1 cellular context compared by ENCODE assay signal in the genomic region with DNA sequence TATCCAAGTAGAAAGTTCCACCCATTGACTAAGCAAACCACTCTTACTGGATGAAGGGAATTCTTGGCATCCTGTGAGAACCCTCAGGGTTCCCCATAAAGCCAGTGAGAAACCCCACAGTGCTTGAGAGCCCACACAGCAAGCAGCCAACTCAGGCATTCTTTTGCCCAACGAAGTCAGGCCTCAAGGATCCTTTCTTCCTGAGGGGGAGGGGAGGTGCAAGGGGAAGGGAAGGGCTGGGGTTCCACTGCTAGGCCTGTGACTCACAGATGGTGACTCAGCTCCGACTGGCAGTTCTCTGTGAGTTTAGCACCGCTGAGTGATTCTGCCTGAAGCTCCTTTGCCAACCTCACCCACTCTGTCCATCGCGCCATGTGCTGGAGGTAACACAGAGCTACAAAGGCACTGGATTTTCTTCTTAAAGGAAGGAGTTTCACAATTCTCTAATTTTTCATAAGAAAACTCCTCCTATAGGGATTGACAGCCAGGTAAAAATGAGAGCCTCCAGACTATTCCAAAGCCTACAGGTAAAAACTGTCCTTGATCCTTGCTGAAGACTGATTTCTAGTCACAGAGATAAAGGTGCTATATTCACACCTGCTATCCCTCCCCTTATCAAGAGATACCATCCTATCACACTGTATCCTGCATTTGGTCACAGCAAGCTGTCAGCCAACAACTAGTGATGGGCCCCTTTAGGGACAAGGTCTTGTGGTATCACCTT.
TF ChIP-seq lines count a peak whose summit lies in the region.

No MANE protein-coding gene starts in this region.

TF ChIP-seq in HepG2, 621 proteins besides CTCF, POLR2A, EP300 and RAD21 (continues in another document):
- TF ChIP-seq NFIB (CRISPR knock-in tag; IDR thresholded peaks at IDR 0.05; ENCODE audit: borderline replicate concordance) (no peak), ZNF546 (CRISPR knock-in tag; conservative IDR thresholded peaks at IDR 0.05) (no peak), PPARG (CRISPR knock-in tag; conservative IDR thresholded peaks at IDR 0.05) (no peak), ZNF619 (CRISPR knock-in tag; IDR thresholded peaks at IDR 0.05) (no peak), ZNF737 (CRISPR knock-in tag; IDR thresholded peaks at IDR 0.05; ENCODE audit: borderline replicate concordance) (no peak), MTA1 (CRISPR knock-in tag; IDR thresholded peaks at IDR 0.05; ENCODE audit: borderline replicate concordance) (no peak), ZNF878 (CRISPR knock-in tag; IDR thresholded peaks at IDR 0.05) (no peak), ZNF749 (CRISPR knock-in tag; IDR thresholded peaks at IDR 0.05; ENCODE audit: borderline replicate concordance) (no peak), GATAD1 (CRISPR knock-in tag; IDR thresholded peaks at IDR 0.05) (no peak), NPAS2 (CRISPR knock-in tag; IDR thresholded peaks at IDR 0.05; ENCODE audit: borderline replicate concordance) (no peak), ARID2 (CRISPR knock-in tag; IDR thresholded peaks at IDR 0.05; ENCODE audit: borderline replicate concordance) (no peak), MYNN (CRISPR knock-in tag; IDR thresholded peaks at IDR 0.05; ENCODE audit: low read depth) (no peak), BORCS8-MEF2B (CRISPR knock-in tag; IDR thresholded peaks at IDR 0.05) (no peak), ZBTB38 (CRISPR knock-in tag; IDR thresholded peaks at IDR 0.05) (no peak), POLR2AphosphoS5 (IDR thresholded peaks at IDR 0.05; ENCODE audit: low read depth, low read length) (peak; percentile 29), KDM6A (CRISPR knock-in tag; IDR thresholded peaks at IDR 0.05; ENCODE audit: low read depth) (no peak), ZNF557 (CRISPR knock-in tag; IDR thresholded peaks at IDR 0.05) (no peak), ZMYM3 (CRISPR knock-in tag; IDR thresholded peaks at IDR 0.05) (no peak), TOE1 (CRISPR knock-in tag; IDR thresholded peaks at IDR 0.05) (no peak), NCOA1 (CRISPR knock-in tag; IDR thresholded peaks at IDR 0.05) (no peak), BRCA1 (CRISPR knock-in tag; IDR thresholded peaks at IDR 0.05) (no peak), FOSL1 (CRISPR knock-in tag; IDR thresholded peaks at IDR 0.05; ENCODE audit: borderline replicate concordance) (0 out of 2 replicates have a peak, but pooled peaks have one; percentile 28), SRF (IDR thresholded peaks at IDR 0.05; ENCODE audit: low read depth, low read length) (no peak), KLF16 (CRISPR knock-in tag; IDR thresholded peaks at IDR 0.05) (no peak), ZNF674 (CRISPR knock-in tag; IDR thresholded peaks at IDR 0.05; ENCODE audit: low read depth) (no peak), NFYB (CRISPR knock-in tag; IDR thresholded peaks at IDR 0.05) (no peak), ZNF773 (CRISPR knock-in tag; IDR thresholded peaks at IDR 0.05; ENCODE audit: borderline replicate concordance) (no peak), YY1 (IDR thresholded peaks at IDR 0.05; ENCODE audit: insufficient read depth, insufficient replicate concordance, low read depth, low read length) (no peak), NFE2 (CRISPR knock-in tag; IDR thresholded peaks at IDR 0.05) (0 out of 2 replicates have a peak, but pooled peaks have one; percentile 31), SMAD1 (CRISPR knock-in tag; IDR thresholded peaks at IDR 0.05; ENCODE audit: borderline replicate concordance, low read depth) (no peak)
- TF ChIP-seq, protein P1, sequence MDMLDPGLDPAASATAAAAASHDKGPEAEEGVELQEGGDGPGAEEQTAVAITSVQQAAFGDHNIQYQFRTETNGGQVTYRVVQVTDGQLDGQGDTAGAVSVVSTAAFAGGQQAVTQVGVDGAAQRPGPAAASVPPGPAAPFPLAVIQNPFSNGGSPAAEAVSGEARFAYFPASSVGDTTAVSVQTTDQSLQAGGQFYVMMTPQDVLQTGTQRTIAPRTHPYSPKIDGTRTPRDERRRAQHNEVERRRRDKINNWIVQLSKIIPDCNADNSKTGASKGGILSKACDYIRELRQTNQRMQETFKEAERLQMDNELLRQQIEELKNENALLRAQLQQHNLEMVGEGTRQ (IDR thresholded peaks at IDR 0.05; ENCODE audit: low read depth, low read length), result no peak
- TF ChIP-seq, protein P1 (CRISPR knock-in tag; IDR thresholded peaks at IDR 0.05; ENCODE audit: borderline replicate concordance), result no peak
- TF ChIP-seq, protein P2, sequence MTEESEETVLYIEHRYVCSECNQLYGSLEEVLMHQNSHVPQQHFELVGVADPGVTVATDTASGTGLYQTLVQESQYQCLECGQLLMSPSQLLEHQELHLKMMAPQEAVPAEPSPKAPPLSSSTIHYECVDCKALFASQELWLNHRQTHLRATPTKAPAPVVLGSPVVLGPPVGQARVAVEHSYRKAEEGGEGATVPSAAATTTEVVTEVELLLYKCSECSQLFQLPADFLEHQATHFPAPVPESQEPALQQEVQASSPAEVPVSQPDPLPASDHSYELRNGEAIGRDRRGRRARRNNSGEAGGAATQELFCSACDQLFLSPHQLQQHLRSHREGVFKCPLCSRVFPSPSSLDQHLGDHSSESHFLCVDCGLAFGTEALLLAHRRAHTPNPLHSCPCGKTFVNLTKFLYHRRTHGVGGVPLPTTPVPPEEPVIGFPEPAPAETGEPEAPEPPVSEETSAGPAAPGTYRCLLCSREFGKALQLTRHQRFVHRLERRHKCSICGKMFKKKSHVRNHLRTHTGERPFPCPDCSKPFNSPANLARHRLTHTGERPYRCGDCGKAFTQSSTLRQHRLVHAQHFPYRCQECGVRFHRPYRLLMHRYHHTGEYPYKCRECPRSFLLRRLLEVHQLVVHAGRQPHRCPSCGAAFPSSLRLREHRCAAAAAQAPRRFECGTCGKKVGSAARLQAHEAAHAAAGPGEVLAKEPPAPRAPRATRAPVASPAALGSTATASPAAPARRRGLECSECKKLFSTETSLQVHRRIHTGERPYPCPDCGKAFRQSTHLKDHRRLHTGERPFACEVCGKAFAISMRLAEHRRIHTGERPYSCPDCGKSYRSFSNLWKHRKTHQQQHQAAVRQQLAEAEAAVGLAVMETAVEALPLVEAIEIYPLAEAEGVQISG (CRISPR knock-in tag; IDR thresholded peaks at IDR 0.05), result no peak
- TF ChIP-seq, protein P3, sequence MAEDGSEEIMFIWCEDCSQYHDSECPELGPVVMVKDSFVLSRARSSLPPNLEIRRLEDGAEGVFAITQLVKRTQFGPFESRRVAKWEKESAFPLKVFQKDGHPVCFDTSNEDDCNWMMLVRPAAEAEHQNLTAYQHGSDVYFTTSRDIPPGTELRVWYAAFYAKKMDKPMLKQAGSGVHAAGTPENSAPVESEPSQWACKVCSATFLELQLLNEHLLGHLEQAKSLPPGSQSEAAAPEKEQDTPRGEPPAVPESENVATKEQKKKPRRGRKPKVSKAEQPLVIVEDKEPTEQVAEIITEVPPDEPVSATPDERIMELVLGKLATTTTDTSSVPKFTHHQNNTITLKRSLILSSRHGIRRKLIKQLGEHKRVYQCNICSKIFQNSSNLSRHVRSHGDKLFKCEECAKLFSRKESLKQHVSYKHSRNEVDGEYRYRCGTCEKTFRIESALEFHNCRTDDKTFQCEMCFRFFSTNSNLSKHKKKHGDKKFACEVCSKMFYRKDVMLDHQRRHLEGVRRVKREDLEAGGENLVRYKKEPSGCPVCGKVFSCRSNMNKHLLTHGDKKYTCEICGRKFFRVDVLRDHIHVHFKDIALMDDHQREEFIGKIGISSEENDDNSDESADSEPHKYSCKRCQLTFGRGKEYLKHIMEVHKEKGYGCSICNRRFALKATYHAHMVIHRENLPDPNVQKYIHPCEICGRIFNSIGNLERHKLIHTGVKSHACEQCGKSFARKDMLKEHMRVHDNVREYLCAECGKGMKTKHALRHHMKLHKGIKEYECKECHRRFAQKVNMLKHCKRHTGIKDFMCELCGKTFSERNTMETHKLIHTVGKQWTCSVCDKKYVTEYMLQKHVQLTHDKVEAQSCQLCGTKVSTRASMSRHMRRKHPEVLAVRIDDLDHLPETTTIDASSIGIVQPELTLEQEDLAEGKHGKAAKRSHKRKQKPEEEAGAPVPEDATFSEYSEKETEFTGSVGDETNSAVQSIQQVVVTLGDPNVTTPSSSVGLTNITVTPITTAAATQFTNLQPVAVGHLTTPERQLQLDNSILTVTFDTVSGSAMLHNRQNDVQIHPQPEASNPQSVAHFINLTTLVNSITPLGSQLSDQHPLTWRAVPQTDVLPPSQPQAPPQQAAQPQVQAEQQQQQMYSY (CRISPR knock-in tag; IDR thresholded peaks at IDR 0.05), result no peak
- TF ChIP-seq, protein P4, sequence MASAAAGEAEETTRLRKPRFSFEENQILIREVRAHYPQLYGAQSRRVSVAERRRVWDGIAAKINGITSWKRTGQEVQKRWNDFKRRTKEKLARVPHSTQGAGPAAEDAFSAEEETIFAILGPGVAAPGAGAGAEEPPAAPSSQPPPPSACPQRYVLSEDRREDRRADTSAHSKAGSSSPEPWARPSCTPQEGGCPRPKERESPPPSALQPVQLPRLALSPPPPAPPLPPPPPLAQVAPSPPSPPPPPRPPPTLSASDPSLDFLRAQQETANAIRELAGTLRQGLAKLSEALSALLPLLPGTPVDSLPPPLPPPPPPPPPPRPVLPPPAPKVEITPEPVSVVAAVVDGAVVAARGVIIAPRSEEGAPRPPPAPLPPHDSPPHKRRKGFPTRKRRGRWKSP (CRISPR knock-in tag; IDR thresholded peaks at IDR 0.05), result no peak
- TF ChIP-seq, protein P5, sequence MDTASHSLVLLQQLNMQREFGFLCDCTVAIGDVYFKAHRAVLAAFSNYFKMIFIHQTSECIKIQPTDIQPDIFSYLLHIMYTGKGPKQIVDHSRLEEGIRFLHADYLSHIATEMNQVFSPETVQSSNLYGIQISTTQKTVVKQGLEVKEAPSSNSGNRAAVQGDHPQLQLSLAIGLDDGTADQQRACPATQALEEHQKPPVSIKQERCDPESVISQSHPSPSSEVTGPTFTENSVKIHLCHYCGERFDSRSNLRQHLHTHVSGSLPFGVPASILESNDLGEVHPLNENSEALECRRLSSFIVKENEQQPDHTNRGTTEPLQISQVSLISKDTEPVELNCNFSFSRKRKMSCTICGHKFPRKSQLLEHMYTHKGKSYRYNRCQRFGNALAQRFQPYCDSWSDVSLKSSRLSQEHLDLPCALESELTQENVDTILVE (CRISPR knock-in tag; IDR thresholded peaks at IDR 0.05), result no peak
- TF ChIP-seq, protein P6, sequence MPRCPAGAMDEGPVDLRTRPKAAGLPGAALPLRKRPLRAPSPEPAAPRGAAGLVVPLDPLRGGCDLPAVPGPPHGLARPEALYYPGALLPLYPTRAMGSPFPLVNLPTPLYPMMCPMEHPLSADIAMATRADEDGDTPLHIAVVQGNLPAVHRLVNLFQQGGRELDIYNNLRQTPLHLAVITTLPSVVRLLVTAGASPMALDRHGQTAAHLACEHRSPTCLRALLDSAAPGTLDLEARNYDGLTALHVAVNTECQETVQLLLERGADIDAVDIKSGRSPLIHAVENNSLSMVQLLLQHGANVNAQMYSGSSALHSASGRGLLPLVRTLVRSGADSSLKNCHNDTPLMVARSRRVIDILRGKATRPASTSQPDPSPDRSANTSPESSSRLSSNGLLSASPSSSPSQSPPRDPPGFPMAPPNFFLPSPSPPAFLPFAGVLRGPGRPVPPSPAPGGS (CRISPR knock-in tag; IDR thresholded peaks at IDR 0.05), result no peak
- TF ChIP-seq, protein P7, sequence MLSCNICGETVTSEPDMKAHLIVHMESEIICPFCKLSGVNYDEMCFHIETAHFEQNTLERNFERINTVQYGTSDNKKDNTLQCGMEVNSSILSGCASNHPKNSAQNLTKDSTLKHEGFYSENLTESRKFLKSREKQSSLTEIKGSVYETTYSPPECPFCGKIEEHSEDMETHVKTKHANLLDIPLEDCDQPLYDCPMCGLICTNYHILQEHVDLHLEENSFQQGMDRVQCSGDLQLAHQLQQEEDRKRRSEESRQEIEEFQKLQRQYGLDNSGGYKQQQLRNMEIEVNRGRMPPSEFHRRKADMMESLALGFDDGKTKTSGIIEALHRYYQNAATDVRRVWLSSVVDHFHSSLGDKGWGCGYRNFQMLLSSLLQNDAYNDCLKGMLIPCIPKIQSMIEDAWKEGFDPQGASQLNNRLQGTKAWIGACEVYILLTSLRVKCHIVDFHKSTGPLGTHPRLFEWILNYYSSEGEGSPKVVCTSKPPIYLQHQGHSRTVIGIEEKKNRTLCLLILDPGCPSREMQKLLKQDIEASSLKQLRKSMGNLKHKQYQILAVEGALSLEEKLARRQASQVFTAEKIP (CRISPR knock-in tag; IDR thresholded peaks at IDR 0.05; ENCODE audit: borderline replicate concordance), result no peak
- TF ChIP-seq, protein P8, sequence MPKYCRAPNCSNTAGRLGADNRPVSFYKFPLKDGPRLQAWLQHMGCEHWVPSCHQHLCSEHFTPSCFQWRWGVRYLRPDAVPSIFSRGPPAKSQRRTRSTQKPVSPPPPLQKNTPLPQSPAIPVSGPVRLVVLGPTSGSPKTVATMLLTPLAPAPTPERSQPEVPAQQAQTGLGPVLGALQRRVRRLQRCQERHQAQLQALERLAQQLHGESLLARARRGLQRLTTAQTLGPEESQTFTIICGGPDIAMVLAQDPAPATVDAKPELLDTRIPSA (CRISPR knock-in tag; IDR thresholded peaks at IDR 0.05; ENCODE audit: borderline replicate concordance), result no peak
- TF ChIP-seq, protein P9, sequence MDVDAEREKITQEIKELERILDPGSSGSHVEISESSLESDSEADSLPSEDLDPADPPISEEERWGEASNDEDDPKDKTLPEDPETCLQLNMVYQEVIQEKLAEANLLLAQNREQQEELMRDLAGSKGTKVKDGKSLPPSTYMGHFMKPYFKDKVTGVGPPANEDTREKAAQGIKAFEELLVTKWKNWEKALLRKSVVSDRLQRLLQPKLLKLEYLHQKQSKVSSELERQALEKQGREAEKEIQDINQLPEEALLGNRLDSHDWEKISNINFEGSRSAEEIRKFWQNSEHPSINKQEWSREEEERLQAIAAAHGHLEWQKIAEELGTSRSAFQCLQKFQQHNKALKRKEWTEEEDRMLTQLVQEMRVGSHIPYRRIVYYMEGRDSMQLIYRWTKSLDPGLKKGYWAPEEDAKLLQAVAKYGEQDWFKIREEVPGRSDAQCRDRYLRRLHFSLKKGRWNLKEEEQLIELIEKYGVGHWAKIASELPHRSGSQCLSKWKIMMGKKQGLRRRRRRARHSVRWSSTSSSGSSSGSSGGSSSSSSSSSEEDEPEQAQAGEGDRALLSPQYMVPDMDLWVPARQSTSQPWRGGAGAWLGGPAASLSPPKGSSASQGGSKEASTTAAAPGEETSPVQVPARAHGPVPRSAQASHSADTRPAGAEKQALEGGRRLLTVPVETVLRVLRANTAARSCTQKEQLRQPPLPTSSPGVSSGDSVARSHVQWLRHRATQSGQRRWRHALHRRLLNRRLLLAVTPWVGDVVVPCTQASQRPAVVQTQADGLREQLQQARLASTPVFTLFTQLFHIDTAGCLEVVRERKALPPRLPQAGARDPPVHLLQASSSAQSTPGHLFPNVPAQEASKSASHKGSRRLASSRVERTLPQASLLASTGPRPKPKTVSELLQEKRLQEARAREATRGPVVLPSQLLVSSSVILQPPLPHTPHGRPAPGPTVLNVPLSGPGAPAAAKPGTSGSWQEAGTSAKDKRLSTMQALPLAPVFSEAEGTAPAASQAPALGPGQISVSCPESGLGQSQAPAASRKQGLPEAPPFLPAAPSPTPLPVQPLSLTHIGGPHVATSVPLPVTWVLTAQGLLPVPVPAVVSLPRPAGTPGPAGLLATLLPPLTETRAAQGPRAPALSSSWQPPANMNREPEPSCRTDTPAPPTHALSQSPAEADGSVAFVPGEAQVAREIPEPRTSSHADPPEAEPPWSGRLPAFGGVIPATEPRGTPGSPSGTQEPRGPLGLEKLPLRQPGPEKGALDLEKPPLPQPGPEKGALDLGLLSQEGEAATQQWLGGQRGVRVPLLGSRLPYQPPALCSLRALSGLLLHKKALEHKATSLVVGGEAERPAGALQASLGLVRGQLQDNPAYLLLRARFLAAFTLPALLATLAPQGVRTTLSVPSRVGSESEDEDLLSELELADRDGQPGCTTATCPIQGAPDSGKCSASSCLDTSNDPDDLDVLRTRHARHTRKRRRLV (CRISPR knock-in tag; IDR thresholded peaks at IDR 0.05), result no peak
